ENCODE assay signal across 8 cellular contexts in genomic region chr17:59001158-59001814, GRCh38.
DNase-seq lines count a peak whose midpoint lies in the region; ATAC-seq and TF ChIP-seq lines count a peak whose summit lies in the region.

No MANE protein-coding gene starts in this region.

- H3T11ph ChIP-seq in H9 (ENCODE audit: low read length), result no peak overlapping the region

- H3K23me2 ChIP-seq in H9 (ENCODE audit: insufficient read length, low read depth, low read length, poor library complexity, severe bottlenecking), result no peaks in the 10 kb centered on the region

- no peak overlapping the region for H2AFZ ChIP-seq in H9 (ENCODE audit: low read length)

- no peak overlapping the region for H3K18ac ChIP-seq in H9 (ENCODE audit: insufficient read length, low read depth, low read length)

- H3K4me2 ChIP-seq in H9 (ENCODE audit: insufficient read depth, insufficient read length, low read length), result no peak overlapping the region

- peak overlapping the region in 2 of 3 experiments; percentile 75 to 81; a peak in 4 of 7 replicates for H3K27ac Mint-ChIP-seq in H9

- H3K23ac ChIP-seq in H9 (ENCODE audit: insufficient read length, low read depth, low read length), result no peak overlapping the region

- H4K91ac ChIP-seq in H9 (ENCODE audit: insufficient read length, low read depth, low read length), result no peak overlapping the region

- no peaks in the 10 kb centered on the region for H3K4me1 ChIP-seq in H9 (ENCODE audit: insufficient read depth, low read length)

- peak; percentile 98 to 99 for ATAC-seq in activated T-cell treated with anti-CD3 and anti-CD28 coated beads, Interleukin-2, amount 50 U/mL, for 4 hours

- intact Hi-C loops in head of caudate nucleus (cut with DNase I), result no loop called here

- H3K4ac ChIP-seq in H9 (ENCODE audit: low read depth, low read length), result no peak overlapping the region

- H4K8ac ChIP-seq in H9 (replicated peaks; ENCODE audit: insufficient read length, low read depth, low read length), result no peak overlapping the region

- peaks cover 0 to 7% of the 10 kb centered on the region in 2 experiments; a peak in 2 of 4 replicates for H3K4me1 Mint-ChIP-seq in H9
- peaks cover 24% of the 10 kb centered on the region for H3K4me1 Mint-ChIP-seq in activated T-cell treated with anti-CD3 and anti-CD28 coated beads, Interleukin-2, amount 50 U/mL, for 4 hours (ENCODE audit: low read depth)

- no peak overlapping the region for H3K27ac ChIP-seq in H9 (ENCODE audit: insufficient read length, low read depth, low read length)
- H3K27ac ChIP-seq in skin epidermis, result peak overlapping the region in 13 of 21 experiments; percentile 2 to 69 (median 42)

- peaks cover 1% of the 10 kb centered on the region; the same call in 1 of the 2 replicates for H3K36me3 ChIP-seq in GM06990 (ENCODE audit: control insufficient read depth, insufficient read depth, low read length)

- H3K9me3 ChIP-seq in H9 (ENCODE audit: control insufficient read depth, low read depth, low read length), result no peaks in the 10 kb centered on the region

- H3K9me3 Mint-ChIP-seq in H9, result no peaks in the 10 kb centered on the region
- no peaks in the 10 kb centered on the region for H3K9me3 Mint-ChIP-seq in activated T-cell treated with anti-CD3 and anti-CD28 coated beads, Interleukin-2, amount 50 U/mL, for 4 hours

- H2BK5ac ChIP-seq in H9 (ENCODE audit: insufficient read length, low read length), result no peak overlapping the region

- TF ChIP-seq CTCF in GM06990 (IDR thresholded peaks at IDR 0.05; ENCODE audit: insufficient read depth, low read length, poor library complexity, severe bottlenecking) (no peak), H9 (conservative IDR thresholded peaks at IDR 0.05) (no peak)

- DNase-seq in GM06990 (ENCODE audit: extremely low read depth, insufficient read length) (peak; percentile 78), H9 (peak; percentile 41), NOMO-1 treated with dmso at 0.1 percent for 144 hours (lab: John Stamatoyannopoulos, UW; ENCODE audit: unreplicated experiment) (peak; percentile 77), head of caudate nucleus (peak in 22 of 42 donors; percentile 3 to 59 (median 24)), NCI-H524 (lab: John Stamatoyannopoulos, UW) (no peak), NCI-H146 (lab: John Stamatoyannopoulos, UW) (no peak)
- DNase-seq in activated T-cell treated with anti-CD3 and anti-CD28 coated beads, Interleukin-2, amount 50 U/mL, for 4 hours, result peak; percentile 65

- H3K27me3 Mint-ChIP-seq in H9 (ENCODE audit: low read depth), result no peaks in the 10 kb centered on the region
- H3K27me3 Mint-ChIP-seq in activated T-cell treated with anti-CD3 and anti-CD28 coated beads, Interleukin-2, amount 50 U/mL, for 4 hours (ENCODE audit: low read depth), result no peaks in the 10 kb centered on the region

- H3K79me1 ChIP-seq in H9 (ENCODE audit: insufficient read depth, low read depth, low read length, poor library complexity, severe bottlenecking), result no peaks in the 10 kb centered on the region

- no peaks in the 10 kb centered on the region for H3K79me2 ChIP-seq in H9 (ENCODE audit: insufficient read depth, low read length)

- no peak overlapping the region for H4K5ac ChIP-seq in H9 (ENCODE audit: insufficient read length, low read depth, low read length)

- H3K4me3 ChIP-seq in GM06990 (replicated peaks; ENCODE audit: low read depth, low read length) (peak overlapping the region; percentile 60), skin epidermis (no peak overlapping the region)

- no CpG with 5 or more reads among the region's 10 CpGs for WGBS in H9 (ENCODE audit: extremely low coverage, insufficient read length, low lambda C conversion rate)

- no peaks in the 10 kb centered on the region for H4K20me1 ChIP-seq in H9 (ENCODE audit: control insufficient read depth, insufficient read depth, insufficient read length)

- no peak overlapping the region for H2BK120ac ChIP-seq in H9 (ENCODE audit: low read depth, low read length, poor library complexity, severe bottlenecking)

- H2BK20ac ChIP-seq in H9 (ENCODE audit: low read depth, low read length, poor library complexity, severe bottlenecking), result no peak overlapping the region

- H3K9ac ChIP-seq in H9 (ENCODE audit: extremely low read depth, insufficient read length, low read length), result no peak overlapping the region

- peaks cover 23 to 39% (median 35%) of the 10 kb centered on the region in 3 experiments; a peak in 6 of 7 replicates for H3K36me3 Mint-ChIP-seq in H9 (ENCODE audit: insufficient read depth in 1 of 3, low read depth in 3 of 3)
- peaks cover 24% of the 10 kb centered on the region for H3K36me3 Mint-ChIP-seq in activated T-cell treated with anti-CD3 and anti-CD28 coated beads, Interleukin-2, amount 50 U/mL, for 4 hours (ENCODE audit: insufficient read depth)

- H2AK5ac ChIP-seq in H9 (ENCODE audit: insufficient read length, low read length), result no peak overlapping the region

- no peak overlapping the region for H2BK15ac ChIP-seq in H9 (ENCODE audit: low read depth, low read length)

- H3K4me3 Mint-ChIP-seq in H9, result no peak overlapping the region
- H3K4me3 Mint-ChIP-seq in activated T-cell treated with anti-CD3 and anti-CD28 coated beads, Interleukin-2, amount 50 U/mL, for 4 hours, result peak overlapping the region; percentile 79

- H3K56ac ChIP-seq in H9 (ENCODE audit: insufficient read length, low read depth, low read length), result no peak overlapping the region

- no peak overlapping the region for H2BK12ac ChIP-seq in H9 (ENCODE audit: insufficient read length, low read depth, low read length)

- H3K14ac ChIP-seq in H9 (ENCODE audit: insufficient read depth, low read length), result no peak overlapping the region

- H3K27me3 ChIP-seq in GM06990 (replicated peaks; ENCODE audit: control insufficient read depth, insufficient read depth, low read length) (no peaks in the 10 kb centered on the region), H9 (ENCODE audit: insufficient read depth, low read length) (no peaks in the 10 kb centered on the region)

Comparison
In these comparisons a context has a peak if more than half of its experiments do, and no peak if none do; other contexts are left out.
1. DNase-seq: peak in GM06990 (single experiment), H9 (single experiment), NOMO-1 treated with dmso at 0.1 percent for 144 hours (single experiment), activated T-cell treated with anti-CD3 and anti-CD28 coated beads, Interleukin-2, amount 50 U/mL, for 4 hours (single experiment) and head of caudate nucleus (22 of 42); none in NCI-H524 (0 of 2) and NCI-H146 (single experiment).